ENCODE assay signal across 1 cellular context in the genomic region with DNA sequence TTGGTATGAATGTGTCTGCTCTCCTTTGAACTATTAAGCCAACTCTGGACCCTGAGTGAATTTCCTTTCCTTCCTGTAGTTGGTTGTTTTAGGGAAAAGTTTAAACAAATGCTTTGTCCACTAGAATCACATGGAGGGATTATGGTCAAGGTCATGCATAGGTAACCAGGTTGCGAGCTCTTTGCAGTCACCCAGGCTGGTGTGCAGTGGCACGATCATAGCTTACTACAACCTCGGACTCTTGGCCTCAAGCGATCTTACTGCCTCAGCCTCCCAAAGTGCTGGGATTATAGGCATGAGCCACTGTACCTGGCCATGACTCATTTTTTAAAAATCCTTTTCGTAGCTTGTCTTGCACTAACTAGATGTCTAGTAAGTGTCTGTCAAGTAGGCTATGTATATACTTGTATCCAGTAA.
A peak's percentile ranks its signal among the peaks of the same experiment; 100 is the strongest.
TF ChIP-seq lines count a peak whose summit lies in the region.

No MANE protein-coding gene starts in this region.

TF ChIP-seq in HepG2, 621 proteins besides CTCF, POLR2A, EP300 and RAD21 (continued from another document and continues in another):
- TF ChIP-seq SIX4 (CRISPR knock-in tag; IDR thresholded peaks at IDR 0.05) (no peak), PAWR (CRISPR knock-in tag; IDR thresholded peaks at IDR 0.05; ENCODE audit: borderline replicate concordance) (no peak), SNRNP70 (IDR thresholded peaks at IDR 0.05; ENCODE audit: low read depth, low read length) (no peak), FOXK1 (CRISPR knock-in tag; IDR thresholded peaks at IDR 0.05; ENCODE audit: borderline replicate concordance, low read depth) (peak; percentile 75; the same call in 1 of the 2 replicates), AGO1 (IDR thresholded peaks at IDR 0.05; ENCODE audit: low read depth, low read length, poor library complexity, severe bottlenecking) (no peak), KAT8 (CRISPR knock-in tag; IDR thresholded peaks at IDR 0.05) (peak; percentile 77), MIXL1 (CRISPR knock-in tag; IDR thresholded peaks at IDR 0.05) (peak; percentile 97), ZNF501 (CRISPR knock-in tag; IDR thresholded peaks at IDR 0.05) (peak; percentile 55; the same call in 1 of the 2 replicates), ZNF343 (CRISPR knock-in tag; IDR thresholded peaks at IDR 0.05) (no peak), JARID2 (CRISPR knock-in tag; IDR thresholded peaks at IDR 0.05; ENCODE audit: insufficient replicate concordance) (peak; percentile 81), ELF3 (CRISPR knock-in tag; IDR thresholded peaks at IDR 0.05) (peak; percentile 97), KLF16 (CRISPR knock-in tag; IDR thresholded peaks at IDR 0.05) (peak in 1 of 2 experiments; percentile 75; a peak in 1 of 4 replicates), FOXO1 (CRISPR knock-in tag; IDR thresholded peaks at IDR 0.05) (peak; percentile 90), KMT2A (CRISPR knock-in tag; IDR thresholded peaks at IDR 0.05) (0 out of 2 replicates have a peak, but pooled peaks have one; percentile 59), ZNF124 (CRISPR knock-in tag; IDR thresholded peaks at IDR 0.05) (peak; percentile 72), ZBTB1 (CRISPR knock-in tag; IDR thresholded peaks at IDR 0.05; ENCODE audit: borderline replicate concordance) (no peak), KDM5A (IDR thresholded peaks at IDR 0.05; ENCODE audit: borderline replicate concordance, low read length) (no peak), ZBTB20 (CRISPR knock-in tag; IDR thresholded peaks at IDR 0.05; ENCODE audit: borderline replicate concordance, low read depth) (peak; percentile 100), NCOA1 (CRISPR knock-in tag; IDR thresholded peaks at IDR 0.05) (no peak), PRDM4 (CRISPR knock-in tag; IDR thresholded peaks at IDR 0.05; ENCODE audit: borderline replicate concordance) (no peak), ATF1 (CRISPR knock-in tag; IDR thresholded peaks at IDR 0.05) (peak; percentile 51; the same call in 1 of the 2 replicates), JUNB (CRISPR knock-in tag; IDR thresholded peaks at IDR 0.05; ENCODE audit: borderline replicate concordance) (peak; percentile 14; the same call in 1 of the 2 replicates), HDAC2 (CRISPR knock-in tag; IDR thresholded peaks at IDR 0.05) (peak; percentile 92), ZNF777 (CRISPR knock-in tag; IDR thresholded peaks at IDR 0.05) (no peak), PRMT3 (CRISPR knock-in tag; IDR thresholded peaks at IDR 0.05; ENCODE audit: borderline replicate concordance, low read depth) (no peak), HDAC6 (IDR thresholded peaks at IDR 0.05; ENCODE audit: low read depth, low read length) (no peak), KMT2B (CRISPR knock-in tag; IDR thresholded peaks at IDR 0.05) (no peak; the same call in 1 of the 2 replicates), TRIM22 (IDR thresholded peaks at IDR 0.05) (no peak), PREB (CRISPR knock-in tag; IDR thresholded peaks at IDR 0.05) (no peak), MED13 (CRISPR knock-in tag; IDR thresholded peaks at IDR 0.05) (no peak), CC2D1A (CRISPR knock-in tag; IDR thresholded peaks at IDR 0.05) (no peak), ZNF549 (CRISPR knock-in tag; IDR thresholded peaks at IDR 0.05) (no peak), NFIC (IDR thresholded peaks at IDR 0.05; ENCODE audit: low read length) (peak; percentile 80; the same call in 1 of the 2 replicates), FOXP4 (CRISPR knock-in tag; IDR thresholded peaks at IDR 0.05) (peak; percentile 74), BRF2 (CRISPR knock-in tag; IDR thresholded peaks at IDR 0.05) (no peak), ZNF552 (CRISPR knock-in tag; IDR thresholded peaks at IDR 0.05; ENCODE audit: borderline replicate concordance) (no peak), SP5 (CRISPR knock-in tag; IDR thresholded peaks at IDR 0.05; ENCODE audit: borderline replicate concordance, low read depth) (no peak), ZNF225 (CRISPR knock-in tag; IDR thresholded peaks at IDR 0.05) (no peak), SMAD3 (CRISPR knock-in tag; IDR thresholded peaks at IDR 0.05) (peak; percentile 75; the same call in 1 of the 2 replicates), NR2F2 (IDR thresholded peaks at IDR 0.05; ENCODE audit: borderline replicate concordance, low read depth) (0 out of 2 replicates have a peak, but pooled peaks have one; percentile 41)
- TF ChIP-seq, protein P1, sequence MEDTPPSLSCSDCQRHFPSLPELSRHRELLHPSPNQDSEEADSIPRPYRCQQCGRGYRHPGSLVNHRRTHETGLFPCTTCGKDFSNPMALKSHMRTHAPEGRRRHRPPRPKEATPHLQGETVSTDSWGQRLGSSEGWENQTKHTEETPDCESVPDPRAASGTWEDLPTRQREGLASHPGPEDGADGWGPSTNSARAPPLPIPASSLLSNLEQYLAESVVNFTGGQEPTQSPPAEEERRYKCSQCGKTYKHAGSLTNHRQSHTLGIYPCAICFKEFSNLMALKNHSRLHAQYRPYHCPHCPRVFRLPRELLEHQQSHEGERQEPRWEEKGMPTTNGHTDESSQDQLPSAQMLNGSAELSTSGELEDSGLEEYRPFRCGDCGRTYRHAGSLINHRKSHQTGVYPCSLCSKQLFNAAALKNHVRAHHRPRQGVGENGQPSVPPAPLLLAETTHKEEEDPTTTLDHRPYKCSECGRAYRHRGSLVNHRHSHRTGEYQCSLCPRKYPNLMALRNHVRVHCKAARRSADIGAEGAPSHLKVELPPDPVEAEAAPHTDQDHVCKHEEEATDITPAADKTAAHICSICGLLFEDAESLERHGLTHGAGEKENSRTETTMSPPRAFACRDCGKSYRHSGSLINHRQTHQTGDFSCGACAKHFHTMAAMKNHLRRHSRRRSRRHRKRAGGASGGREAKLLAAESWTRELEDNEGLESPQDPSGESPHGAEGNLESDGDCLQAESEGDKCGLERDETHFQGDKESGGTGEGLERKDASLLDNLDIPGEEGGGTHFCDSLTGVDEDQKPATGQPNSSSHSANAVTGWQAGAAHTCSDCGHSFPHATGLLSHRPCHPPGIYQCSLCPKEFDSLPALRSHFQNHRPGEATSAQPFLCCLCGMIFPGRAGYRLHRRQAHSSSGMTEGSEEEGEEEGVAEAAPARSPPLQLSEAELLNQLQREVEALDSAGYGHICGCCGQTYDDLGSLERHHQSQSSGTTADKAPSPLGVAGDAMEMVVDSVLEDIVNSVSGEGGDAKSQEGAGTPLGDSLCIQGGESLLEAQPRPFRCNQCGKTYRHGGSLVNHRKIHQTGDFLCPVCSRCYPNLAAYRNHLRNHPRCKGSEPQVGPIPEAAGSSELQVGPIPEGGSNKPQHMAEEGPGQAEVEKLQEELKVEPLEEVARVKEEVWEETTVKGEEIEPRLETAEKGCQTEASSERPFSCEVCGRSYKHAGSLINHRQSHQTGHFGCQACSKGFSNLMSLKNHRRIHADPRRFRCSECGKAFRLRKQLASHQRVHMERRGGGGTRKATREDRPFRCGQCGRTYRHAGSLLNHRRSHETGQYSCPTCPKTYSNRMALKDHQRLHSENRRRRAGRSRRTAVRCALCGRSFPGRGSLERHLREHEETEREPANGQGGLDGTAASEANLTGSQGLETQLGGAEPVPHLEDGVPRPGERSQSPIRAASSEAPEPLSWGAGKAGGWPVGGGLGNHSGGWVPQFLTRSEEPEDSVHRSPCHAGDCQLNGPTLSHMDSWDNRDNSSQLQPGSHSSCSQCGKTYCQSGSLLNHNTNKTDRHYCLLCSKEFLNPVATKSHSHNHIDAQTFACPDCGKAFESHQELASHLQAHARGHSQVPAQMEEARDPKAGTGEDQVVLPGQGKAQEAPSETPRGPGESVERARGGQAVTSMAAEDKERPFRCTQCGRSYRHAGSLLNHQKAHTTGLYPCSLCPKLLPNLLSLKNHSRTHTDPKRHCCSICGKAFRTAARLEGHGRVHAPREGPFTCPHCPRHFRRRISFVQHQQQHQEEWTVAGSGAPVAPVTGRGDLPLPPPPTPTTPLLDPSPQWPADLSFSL (CRISPR knock-in tag; IDR thresholded peaks at IDR 0.05): peak; percentile 72; the same call in 1 of the 2 replicates
- TF ChIP-seq, protein P2, sequence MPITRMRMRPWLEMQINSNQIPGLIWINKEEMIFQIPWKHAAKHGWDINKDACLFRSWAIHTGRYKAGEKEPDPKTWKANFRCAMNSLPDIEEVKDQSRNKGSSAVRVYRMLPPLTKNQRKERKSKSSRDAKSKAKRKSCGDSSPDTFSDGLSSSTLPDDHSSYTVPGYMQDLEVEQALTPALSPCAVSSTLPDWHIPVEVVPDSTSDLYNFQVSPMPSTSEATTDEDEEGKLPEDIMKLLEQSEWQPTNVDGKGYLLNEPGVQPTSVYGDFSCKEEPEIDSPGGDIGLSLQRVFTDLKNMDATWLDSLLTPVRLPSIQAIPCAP (CRISPR knock-in tag; IDR thresholded peaks at IDR 0.05; ENCODE audit: low read depth): no peak
- TF ChIP-seq, protein P3, sequence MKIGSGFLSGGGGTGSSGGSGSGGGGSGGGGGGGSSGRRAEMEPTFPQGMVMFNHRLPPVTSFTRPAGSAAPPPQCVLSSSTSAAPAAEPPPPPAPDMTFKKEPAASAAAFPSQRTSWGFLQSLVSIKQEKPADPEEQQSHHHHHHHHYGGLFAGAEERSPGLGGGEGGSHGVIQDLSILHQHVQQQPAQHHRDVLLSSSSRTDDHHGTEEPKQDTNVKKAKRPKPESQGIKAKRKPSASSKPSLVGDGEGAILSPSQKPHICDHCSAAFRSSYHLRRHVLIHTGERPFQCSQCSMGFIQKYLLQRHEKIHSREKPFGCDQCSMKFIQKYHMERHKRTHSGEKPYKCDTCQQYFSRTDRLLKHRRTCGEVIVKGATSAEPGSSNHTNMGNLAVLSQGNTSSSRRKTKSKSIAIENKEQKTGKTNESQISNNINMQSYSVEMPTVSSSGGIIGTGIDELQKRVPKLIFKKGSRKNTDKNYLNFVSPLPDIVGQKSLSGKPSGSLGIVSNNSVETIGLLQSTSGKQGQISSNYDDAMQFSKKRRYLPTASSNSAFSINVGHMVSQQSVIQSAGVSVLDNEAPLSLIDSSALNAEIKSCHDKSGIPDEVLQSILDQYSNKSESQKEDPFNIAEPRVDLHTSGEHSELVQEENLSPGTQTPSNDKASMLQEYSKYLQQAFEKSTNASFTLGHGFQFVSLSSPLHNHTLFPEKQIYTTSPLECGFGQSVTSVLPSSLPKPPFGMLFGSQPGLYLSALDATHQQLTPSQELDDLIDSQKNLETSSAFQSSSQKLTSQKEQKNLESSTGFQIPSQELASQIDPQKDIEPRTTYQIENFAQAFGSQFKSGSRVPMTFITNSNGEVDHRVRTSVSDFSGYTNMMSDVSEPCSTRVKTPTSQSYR (CRISPR knock-in tag; IDR thresholded peaks at IDR 0.05; ENCODE audit: borderline replicate concordance): peak; percentile 39; the same call in 1 of the 2 replicates
